Comparison of ENCODE assay signal across 1 cellular context in genomic region chr12:114676142-114676741, GRCh38.
TF ChIP-seq lines count a peak whose summit lies in the region.

No MANE protein-coding gene starts in this region.

TF ChIP-seq in HepG2, 621 proteins besides CTCF, POLR2A, EP300 and RAD21 (continued from another document):
- no peak for TF ChIP-seq ZNF318 (CRISPR knock-in tag; IDR thresholded peaks at IDR 0.05)
- TF ChIP-seq RBM22 (optimal IDR thresholded peaks at IDR 0.05; ENCODE audit: low read length), result peak; percentile 70
- TF ChIP-seq ATF2 (CRISPR knock-in tag; IDR thresholded peaks at IDR 0.05), result no peak
- no peak for TF ChIP-seq ELK4 (CRISPR knock-in tag; IDR thresholded peaks at IDR 0.05; ENCODE audit: borderline replicate concordance)
- peak; percentile 53; the same call in 1 of the 2 replicates for TF ChIP-seq POLR2G (IDR thresholded peaks at IDR 0.05; ENCODE audit: low read depth, low read length)
- peak; percentile 43; the same call in 1 of the 2 replicates for TF ChIP-seq ZFP91 (CRISPR knock-in tag; IDR thresholded peaks at IDR 0.05; ENCODE audit: borderline replicate concordance)
- TF ChIP-seq ZNF746 (CRISPR knock-in tag; IDR thresholded peaks at IDR 0.05), result no peak
